1 cellular context compared by ENCODE assay signal in the genomic region with DNA sequence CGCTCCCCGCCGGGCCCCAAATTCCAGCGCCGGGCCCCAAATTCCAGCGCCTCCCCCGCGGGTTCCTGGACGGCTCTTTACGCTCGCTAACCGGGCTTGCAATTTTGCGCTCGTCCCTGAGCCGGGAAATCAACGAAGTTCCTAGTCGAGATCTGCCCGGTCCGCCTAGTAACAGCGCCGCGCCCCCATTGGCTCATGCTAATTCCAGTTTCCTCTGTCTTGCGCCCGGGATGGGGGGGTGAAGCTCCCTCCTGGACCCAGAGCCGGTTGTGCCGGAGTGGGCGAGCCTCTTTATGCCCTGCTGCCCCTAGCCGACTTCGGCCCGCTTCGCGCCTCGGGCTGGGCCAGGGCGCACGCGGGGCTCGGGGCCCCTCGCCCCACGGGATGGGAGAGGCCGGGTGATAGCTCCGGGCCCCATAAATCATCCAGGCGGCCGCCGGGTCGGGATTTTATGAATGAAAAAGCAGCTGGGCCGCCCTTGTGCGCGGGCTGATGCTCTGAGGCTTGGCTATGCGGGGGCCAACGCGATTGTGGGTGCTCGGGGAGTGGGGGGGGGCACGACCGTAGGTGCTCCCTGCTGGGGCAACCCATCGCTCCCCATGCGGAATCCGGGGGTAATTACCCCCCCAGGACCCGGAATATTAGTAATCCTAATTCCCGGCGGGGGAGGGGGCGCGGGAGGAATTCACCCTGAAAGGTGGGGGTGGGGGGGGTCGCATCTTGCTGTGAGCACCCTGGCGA.
TF ChIP-seq lines count a peak whose summit lies in the region.

No MANE protein-coding gene starts in this region.

TF ChIP-seq in HepG2, 621 proteins besides CTCF, POLR2A, EP300 and RAD21 (continued from another document and continues in another):
- TF ChIP-seq, protein P1, sequence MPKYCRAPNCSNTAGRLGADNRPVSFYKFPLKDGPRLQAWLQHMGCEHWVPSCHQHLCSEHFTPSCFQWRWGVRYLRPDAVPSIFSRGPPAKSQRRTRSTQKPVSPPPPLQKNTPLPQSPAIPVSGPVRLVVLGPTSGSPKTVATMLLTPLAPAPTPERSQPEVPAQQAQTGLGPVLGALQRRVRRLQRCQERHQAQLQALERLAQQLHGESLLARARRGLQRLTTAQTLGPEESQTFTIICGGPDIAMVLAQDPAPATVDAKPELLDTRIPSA (CRISPR knock-in tag; IDR thresholded peaks at IDR 0.05; ENCODE audit: borderline replicate concordance): no peak
- TF ChIP-seq CEBPB (IDR thresholded peaks at IDR 0.05; ENCODE audit: borderline replicate concordance, low read depth, low read length): no peak
- TF ChIP-seq RFXAP (CRISPR knock-in tag; IDR thresholded peaks at IDR 0.05; ENCODE audit: borderline replicate concordance): peak; percentile 100
- 0 out of 2 replicates have a peak, but pooled peaks have one; percentile 53 for TF ChIP-seq RXRA (CRISPR knock-in tag; IDR thresholded peaks at IDR 0.05)
- TF ChIP-seq HMG20B (CRISPR knock-in tag; conservative IDR thresholded peaks at IDR 0.05): no peak
- no peak for TF ChIP-seq KMT2A (CRISPR knock-in tag; IDR thresholded peaks at IDR 0.05)
- TF ChIP-seq SMAD3 (CRISPR knock-in tag; IDR thresholded peaks at IDR 0.05): no peak
- TF ChIP-seq, protein P2, sequence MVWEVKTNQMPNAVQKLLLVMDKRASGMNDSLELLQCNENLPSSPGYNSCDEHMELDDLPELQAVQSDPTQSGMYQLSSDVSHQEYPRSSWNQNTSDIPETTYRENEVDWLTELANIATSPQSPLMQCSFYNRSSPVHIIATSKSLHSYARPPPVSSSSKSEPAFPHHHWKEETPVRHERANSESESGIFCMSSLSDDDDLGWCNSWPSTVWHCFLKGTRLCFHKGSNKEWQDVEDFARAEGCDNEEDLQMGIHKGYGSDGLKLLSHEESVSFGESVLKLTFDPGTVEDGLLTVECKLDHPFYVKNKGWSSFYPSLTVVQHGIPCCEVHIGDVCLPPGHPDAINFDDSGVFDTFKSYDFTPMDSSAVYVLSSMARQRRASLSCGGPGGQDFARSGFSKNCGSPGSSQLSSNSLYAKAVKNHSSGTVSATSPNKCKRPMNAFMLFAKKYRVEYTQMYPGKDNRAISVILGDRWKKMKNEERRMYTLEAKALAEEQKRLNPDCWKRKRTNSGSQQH (CRISPR knock-in tag; IDR thresholded peaks at IDR 0.05; ENCODE audit: low read depth): no peak
- peak; percentile 57 for TF ChIP-seq ZFX (CRISPR knock-in tag; IDR thresholded peaks at IDR 0.05; ENCODE audit: low read depth)
- no peak for TF ChIP-seq ZNF274 (CRISPR knock-in tag; IDR thresholded peaks at IDR 0.05)
- no peak for TF ChIP-seq SRSF9 (IDR thresholded peaks at IDR 0.05; ENCODE audit: borderline replicate concordance, insufficient read depth, low read depth, low read length, poor library complexity, severe bottlenecking)
- peak; percentile 35 for TF ChIP-seq HDAC2 (CRISPR knock-in tag; IDR thresholded peaks at IDR 0.05)
- no peak for TF ChIP-seq SRY (CRISPR knock-in tag; IDR thresholded peaks at IDR 0.05)
- no peak for TF ChIP-seq ZNF382 (CRISPR knock-in tag; IDR thresholded peaks at IDR 0.05; ENCODE audit: borderline replicate concordance)
- no peak for TF ChIP-seq JUNB (CRISPR knock-in tag; IDR thresholded peaks at IDR 0.05; ENCODE audit: borderline replicate concordance)
- TF ChIP-seq CBX1 (IDR thresholded peaks at IDR 0.05; ENCODE audit: low read depth): no peak
- TF ChIP-seq CHCHD3 (CRISPR knock-in tag; IDR thresholded peaks at IDR 0.05): no peak
- no peak for TF ChIP-seq ZSCAN25 (CRISPR knock-in tag; IDR thresholded peaks at IDR 0.05)
- TF ChIP-seq, protein P3, sequence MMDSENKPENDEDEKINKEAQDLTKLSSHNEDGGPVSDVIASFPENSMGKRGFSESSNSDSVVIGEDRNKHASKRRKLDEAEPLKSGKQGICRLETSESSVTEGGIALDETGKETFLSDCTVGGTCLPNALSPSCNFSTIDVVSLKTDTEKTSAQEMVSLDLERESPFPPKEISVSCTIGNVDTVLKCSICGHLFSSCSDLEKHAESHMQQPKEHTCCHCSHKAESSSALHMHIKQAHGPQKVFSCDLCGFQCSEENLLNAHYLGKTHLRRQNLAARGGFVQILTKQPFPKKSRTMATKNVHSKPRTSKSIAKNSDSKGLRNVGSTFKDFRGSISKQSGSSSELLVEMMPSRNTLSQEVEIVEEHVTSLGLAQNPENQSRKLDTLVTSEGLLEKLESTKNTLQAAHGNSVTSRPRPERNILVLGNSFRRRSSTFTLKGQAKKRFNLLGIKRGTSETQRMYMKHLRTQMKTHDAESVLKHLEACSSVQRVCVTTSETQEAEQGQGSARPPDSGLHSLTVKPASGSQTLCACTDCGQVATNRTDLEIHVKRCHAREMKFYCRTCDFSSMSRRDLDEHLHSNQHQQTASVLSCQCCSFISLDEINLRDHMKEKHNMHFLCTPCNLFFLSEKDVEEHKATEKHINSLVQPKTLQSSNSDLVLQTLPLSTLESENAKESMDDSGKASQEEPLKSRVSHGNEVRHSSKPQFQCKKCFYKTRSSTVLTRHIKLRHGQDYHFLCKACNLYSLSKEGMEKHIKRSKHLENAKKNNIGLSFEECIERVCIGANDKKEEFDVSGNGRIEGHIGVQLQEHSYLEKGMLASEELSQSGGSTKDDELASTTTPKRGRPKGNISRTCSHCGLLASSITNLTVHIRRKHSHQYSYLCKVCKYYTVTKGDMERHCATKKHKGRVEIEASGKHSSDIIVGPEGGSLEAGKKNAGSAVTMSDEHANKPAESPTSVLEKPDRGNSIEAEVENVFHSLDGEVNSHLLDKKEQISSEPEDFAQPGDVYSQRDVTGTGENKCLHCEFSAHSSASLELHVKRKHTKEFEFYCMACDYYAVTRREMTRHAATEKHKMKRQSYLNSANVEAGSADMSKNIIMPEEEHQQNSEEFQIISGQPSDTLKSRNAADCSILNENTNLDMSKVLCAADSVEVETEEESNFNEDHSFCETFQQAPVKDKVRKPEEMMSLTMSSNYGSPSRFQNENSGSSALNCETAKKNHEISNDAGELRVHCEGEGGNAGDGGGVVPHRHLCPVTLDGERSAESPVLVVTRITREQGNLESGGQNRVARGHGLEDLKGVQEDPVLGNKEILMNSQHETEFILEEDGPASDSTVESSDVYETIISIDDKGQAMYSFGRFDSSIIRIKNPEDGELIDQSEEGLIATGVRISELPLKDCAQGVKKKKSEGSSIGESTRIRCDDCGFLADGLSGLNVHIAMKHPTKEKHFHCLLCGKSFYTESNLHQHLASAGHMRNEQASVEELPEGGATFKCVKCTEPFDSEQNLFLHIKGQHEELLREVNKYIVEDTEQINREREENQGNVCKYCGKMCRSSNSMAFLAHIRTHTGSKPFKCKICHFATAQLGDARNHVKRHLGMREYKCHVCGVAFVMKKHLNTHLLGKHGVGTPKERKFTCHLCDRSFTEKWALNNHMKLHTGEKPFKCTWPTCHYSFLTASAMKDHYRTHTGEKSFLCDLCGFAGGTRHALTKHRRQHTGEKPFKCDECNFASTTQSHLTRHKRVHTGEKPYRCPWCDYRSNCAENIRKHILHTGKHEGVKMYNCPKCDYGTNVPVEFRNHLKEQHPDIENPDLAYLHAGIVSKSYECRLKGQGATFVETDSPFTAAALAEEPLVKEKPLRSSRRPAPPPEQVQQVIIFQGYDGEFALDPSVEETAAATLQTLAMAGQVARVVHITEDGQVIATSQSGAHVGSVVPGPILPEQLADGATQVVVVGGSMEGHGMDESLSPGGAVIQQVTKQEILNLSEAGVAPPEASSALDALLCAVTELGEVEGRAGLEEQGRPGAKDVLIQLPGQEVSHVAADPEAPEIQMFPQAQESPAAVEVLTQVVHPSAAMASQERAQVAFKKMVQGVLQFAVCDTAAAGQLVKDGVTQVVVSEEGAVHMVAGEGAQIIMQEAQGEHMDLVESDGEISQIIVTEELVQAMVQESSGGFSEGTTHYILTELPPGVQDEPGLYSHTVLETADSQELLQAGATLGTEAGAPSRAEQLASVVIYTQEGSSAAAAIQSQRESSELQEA (CRISPR knock-in tag; IDR thresholded peaks at IDR 0.05; ENCODE audit: not compliant biosample characterization): no peak
- TF ChIP-seq HNRNPLL (IDR thresholded peaks at IDR 0.05; ENCODE audit: low read depth, low read length, poor library complexity, severe bottlenecking): peak; percentile 63
- peak; percentile 65 for TF ChIP-seq SAP130 (CRISPR knock-in tag; IDR thresholded peaks at IDR 0.05; ENCODE audit: low read depth)
- TF ChIP-seq HNRNPL (IDR thresholded peaks at IDR 0.05; ENCODE audit: low read depth, low read length): peak; percentile 92
- TF ChIP-seq, protein P4, sequence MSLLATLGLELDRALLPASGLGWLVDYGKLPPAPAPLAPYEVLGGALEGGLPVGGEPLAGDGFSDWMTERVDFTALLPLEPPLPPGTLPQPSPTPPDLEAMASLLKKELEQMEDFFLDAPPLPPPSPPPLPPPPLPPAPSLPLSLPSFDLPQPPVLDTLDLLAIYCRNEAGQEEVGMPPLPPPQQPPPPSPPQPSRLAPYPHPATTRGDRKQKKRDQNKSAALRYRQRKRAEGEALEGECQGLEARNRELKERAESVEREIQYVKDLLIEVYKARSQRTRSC (CRISPR knock-in tag; IDR thresholded peaks at IDR 0.05; ENCODE audit: low read depth): no peak
- no peak for TF ChIP-seq HMG20A (CRISPR knock-in tag; IDR thresholded peaks at IDR 0.05; ENCODE audit: borderline replicate concordance)
- 0 out of 2 replicates have a peak, but pooled peaks have one; percentile 28 for TF ChIP-seq ZNF749 (CRISPR knock-in tag; IDR thresholded peaks at IDR 0.05; ENCODE audit: borderline replicate concordance)
- TF ChIP-seq, protein P5, sequence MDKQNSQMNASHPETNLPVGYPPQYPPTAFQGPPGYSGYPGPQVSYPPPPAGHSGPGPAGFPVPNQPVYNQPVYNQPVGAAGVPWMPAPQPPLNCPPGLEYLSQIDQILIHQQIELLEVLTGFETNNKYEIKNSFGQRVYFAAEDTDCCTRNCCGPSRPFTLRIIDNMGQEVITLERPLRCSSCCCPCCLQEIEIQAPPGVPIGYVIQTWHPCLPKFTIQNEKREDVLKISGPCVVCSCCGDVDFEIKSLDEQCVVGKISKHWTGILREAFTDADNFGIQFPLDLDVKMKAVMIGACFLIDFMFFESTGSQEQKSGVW (CRISPR knock-in tag; IDR thresholded peaks at IDR 0.05; ENCODE audit: borderline replicate concordance): no peak
- TF ChIP-seq ATRX (CRISPR knock-in tag; IDR thresholded peaks at IDR 0.05; ENCODE audit: borderline replicate concordance): no peak
- TF ChIP-seq MXD4 (CRISPR knock-in tag; IDR thresholded peaks at IDR 0.05): no peak
- TF ChIP-seq BORCS8-MEF2B (CRISPR knock-in tag; IDR thresholded peaks at IDR 0.05): no peak
- TF ChIP-seq ETV5 (CRISPR knock-in tag; IDR thresholded peaks at IDR 0.05; ENCODE audit: borderline replicate concordance): peak; percentile 19; the same call in 1 of the 2 replicates
- TF ChIP-seq ZBTB38 (CRISPR knock-in tag; IDR thresholded peaks at IDR 0.05): peak; percentile 43; the same call in 1 of the 2 replicates
- TF ChIP-seq TP53 (CRISPR knock-in tag; conservative IDR thresholded peaks at IDR 0.05): no peak
- no peak for TF ChIP-seq PRMT3 (CRISPR knock-in tag; IDR thresholded peaks at IDR 0.05; ENCODE audit: borderline replicate concordance, low read depth)
- TF ChIP-seq, protein P6, sequence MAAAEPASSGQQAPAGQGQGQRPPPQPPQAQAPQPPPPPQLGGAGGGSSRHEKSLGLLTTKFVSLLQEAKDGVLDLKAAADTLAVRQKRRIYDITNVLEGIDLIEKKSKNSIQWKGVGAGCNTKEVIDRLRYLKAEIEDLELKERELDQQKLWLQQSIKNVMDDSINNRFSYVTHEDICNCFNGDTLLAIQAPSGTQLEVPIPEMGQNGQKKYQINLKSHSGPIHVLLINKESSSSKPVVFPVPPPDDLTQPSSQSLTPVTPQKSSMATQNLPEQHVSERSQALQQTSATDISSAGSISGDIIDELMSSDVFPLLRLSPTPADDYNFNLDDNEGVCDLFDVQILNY (CRISPR knock-in tag; conservative IDR thresholded peaks at IDR 0.05): no peak
- no peak for TF ChIP-seq STAT5B (CRISPR knock-in tag; IDR thresholded peaks at IDR 0.05)
- no peak for TF ChIP-seq ZNF263 (CRISPR knock-in tag; IDR thresholded peaks at IDR 0.05)
- TF ChIP-seq, protein P7, sequence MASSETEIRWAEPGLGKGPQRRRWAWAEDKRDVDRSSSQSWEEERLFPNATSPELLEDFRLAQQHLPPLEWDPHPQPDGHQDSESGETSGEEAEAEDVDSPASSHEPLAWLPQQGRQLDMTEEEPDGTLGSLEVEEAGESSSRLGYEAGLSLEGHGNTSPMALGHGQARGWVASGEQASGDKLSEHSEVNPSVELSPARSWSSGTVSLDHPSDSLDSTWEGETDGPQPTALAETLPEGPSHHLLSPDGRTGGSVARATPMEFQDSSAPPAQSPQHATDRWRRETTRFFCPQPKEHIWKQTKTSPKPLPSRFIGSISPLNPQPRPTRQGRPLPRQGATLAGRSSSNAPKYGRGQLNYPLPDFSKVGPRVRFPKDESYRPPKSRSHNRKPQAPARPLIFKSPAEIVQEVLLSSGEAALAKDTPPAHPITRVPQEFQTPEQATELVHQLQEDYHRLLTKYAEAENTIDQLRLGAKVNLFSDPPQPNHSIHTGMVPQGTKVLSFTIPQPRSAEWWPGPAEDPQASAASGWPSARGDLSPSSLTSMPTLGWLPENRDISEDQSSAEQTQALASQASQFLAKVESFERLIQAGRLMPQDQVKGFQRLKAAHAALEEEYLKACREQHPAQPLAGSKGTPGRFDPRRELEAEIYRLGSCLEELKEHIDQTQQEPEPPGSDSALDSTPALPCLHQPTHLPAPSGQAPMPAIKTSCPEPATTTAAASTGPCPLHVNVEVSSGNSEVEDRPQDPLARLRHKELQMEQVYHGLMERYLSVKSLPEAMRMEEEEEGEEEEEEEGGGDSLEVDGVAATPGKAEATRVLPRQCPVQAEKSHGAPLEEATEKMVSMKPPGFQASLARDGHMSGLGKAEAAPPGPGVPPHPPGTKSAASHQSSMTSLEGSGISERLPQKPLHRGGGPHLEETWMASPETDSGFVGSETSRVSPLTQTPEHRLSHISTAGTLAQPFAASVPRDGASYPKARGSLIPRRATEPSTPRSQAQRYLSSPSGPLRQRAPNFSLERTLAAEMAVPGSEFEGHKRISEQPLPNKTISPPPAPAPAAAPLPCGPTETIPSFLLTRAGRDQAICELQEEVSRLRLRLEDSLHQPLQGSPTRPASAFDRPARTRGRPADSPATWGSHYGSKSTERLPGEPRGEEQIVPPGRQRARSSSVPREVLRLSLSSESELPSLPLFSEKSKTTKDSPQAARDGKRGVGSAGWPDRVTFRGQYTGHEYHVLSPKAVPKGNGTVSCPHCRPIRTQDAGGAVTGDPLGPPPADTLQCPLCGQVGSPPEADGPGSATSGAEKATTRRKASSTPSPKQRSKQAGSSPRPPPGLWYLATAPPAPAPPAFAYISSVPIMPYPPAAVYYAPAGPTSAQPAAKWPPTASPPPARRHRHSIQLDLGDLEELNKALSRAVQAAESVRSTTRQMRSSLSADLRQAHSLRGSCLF (CRISPR knock-in tag; IDR thresholded peaks at IDR 0.05; ENCODE audit: borderline replicate concordance): no peak
- TF ChIP-seq ZBTB20 (CRISPR knock-in tag; IDR thresholded peaks at IDR 0.05; ENCODE audit: borderline replicate concordance, low read depth): no peak
- no peak for TF ChIP-seq REPIN1 (CRISPR knock-in tag; IDR thresholded peaks at IDR 0.05; ENCODE audit: borderline replicate concordance, low read depth)
- TF ChIP-seq NR1H2 (CRISPR knock-in tag; IDR thresholded peaks at IDR 0.05; ENCODE audit: borderline replicate concordance, low read depth): no peak
- no peak for TF ChIP-seq MIER3 (CRISPR knock-in tag; IDR thresholded peaks at IDR 0.05; ENCODE audit: borderline replicate concordance)
